ENCODE assay signal across 19 cellular contexts in the genomic region with DNA sequence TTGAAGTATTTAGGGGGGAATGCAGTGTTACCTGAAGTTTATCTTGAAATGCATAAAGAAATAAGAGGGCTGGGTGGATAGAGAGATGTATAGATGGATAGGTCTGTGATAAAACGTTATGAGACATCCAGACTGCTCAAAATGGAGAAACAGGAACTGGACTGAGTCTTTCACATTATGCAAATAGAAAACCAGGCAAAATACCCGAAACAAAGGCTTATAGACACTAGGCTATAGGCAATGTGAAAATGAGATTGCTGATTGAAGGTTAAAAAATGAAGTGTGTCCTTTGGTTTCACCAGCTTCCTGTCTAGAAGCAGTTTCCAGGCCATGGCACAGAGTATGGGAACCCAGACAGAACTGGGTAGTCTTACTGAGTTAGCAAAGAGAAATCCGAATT. TPM values are rescaled to one million over a fixed set of nuclear protein-coding genes. Genes with fewer than 3 reads are reported as not detected.
DNase-seq lines count a peak whose midpoint lies in the region; ATAC-seq and TF ChIP-seq lines count a peak whose summit lies in the region.
"Had no signal": no experiment of that assay in that cellular context is flagged by ENCODE, and none has a peak within 500 bp of the region (broad histone marks: within the 10 kb centered on the region; RNA-seq: fewer than 3 reads in every experiment).

No MANE protein-coding gene starts in this region.

- BruUV-seq in OCI-LY7 (replicated peaks; lab: Mats Ljungman, UMichigan), result no TSS peak

- H3K27ac Mint-ChIP-seq in chondrocyte (ENCODE audit: unreplicated experiment), result no peak overlapping the region
- H3K27ac Mint-ChIP-seq: natural killer cell had no signal

- no peaks in the 10 kb centered on the region for H3K9me2 ChIP-seq in OCI-LY7 (ENCODE audit: insufficient read depth, low read length)

- H4K20me1 ChIP-seq in OCI-LY7 (ENCODE audit: insufficient read depth, low read length), result no peaks in the 10 kb centered on the region

- no peak overlapping the region for H3K27ac ChIP-seq in OCI-LY7 (ENCODE audit: low read depth, low read length, poor library complexity, severe bottlenecking)
- H3K27ac ChIP-seq: SJSA1, tibial artery had no signal

- ATAC-seq in GM18499 (IDR thresholded peaks at IDR 0.05; ENCODE audit: insufficient read depth, unreplicated experiment) (peak; percentile 84), HG02973 (IDR thresholded peaks at IDR 0.05; ENCODE audit: unreplicated experiment) (peak; percentile 78), GM21528 (IDR thresholded peaks at IDR 0.05; ENCODE audit: low FRiP score, unreplicated experiment) (no peak)
- ATAC-seq: natural killer cell had no signal

- H3K36me3 Mint-ChIP-seq in chondrocyte (ENCODE audit: low read depth), result peaks cover 3% of the 10 kb centered on the region
- H3K36me3 Mint-ChIP-seq: natural killer cell had no signal

- peaks cover 7% of the 10 kb centered on the region for H3K4me1 Mint-ChIP-seq in chondrocyte (ENCODE audit: low read depth)

- DNase-seq in GM20000 (ENCODE audit: low spot score), result peak; percentile 22
- DNase-seq in OCI-LY7 (ENCODE audit: low spot score), result peak; percentile 8
- no peak for DNase-seq in RPMI8226
- no peak for DNase-seq in H4 (ENCODE audit: low spot score)
- DNase-seq in chondrocyte (ENCODE audit: low spot score), result no peak
- DNase-seq: activated naive CD4-positive, alpha-beta T cell; Calu3; MG63; natural killer cell; NCI-H2171; stimulated activated CD8-positive, alpha-beta memory T cell treated with anti-CD3 and anti-CD28 coated beads, Interleukin-4, amount 100 ng/mL, for 48 hours; tibial artery had no signal

- H3K4me3 Mint-ChIP-seq in chondrocyte (ENCODE audit: unreplicated experiment), result no peak overlapping the region
- H3K4me3 Mint-ChIP-seq: natural killer cell had no signal

- intact Hi-C loops in OCI-LY7 (cut with micrococcal nuclease; ENCODE audit: unreplicated experiment), result no loop called here

- peak overlapping the region; percentile 4; the same call in 1 of the 2 replicates for H2AFZ ChIP-seq in OCI-LY7 (ENCODE audit: low read length)

- peak overlapping the region; percentile 45 for H3K4me2 ChIP-seq in OCI-LY7 (ENCODE audit: low read length)

- H3K27me3 Mint-ChIP-seq in chondrocyte (ENCODE audit: low read depth), result no peaks in the 10 kb centered on the region

- no peak overlapping the region for H3K4me3 ChIP-seq in OCI-LY7 (ENCODE audit: low read depth, low read length, poor library complexity, severe bottlenecking)
- H3K4me3 ChIP-seq: MG63, SJSA1, tibial artery had no signal

- no peak for TF ChIP-seq CTCF in GM20000 (IDR thresholded peaks at IDR 0.05; ENCODE audit: extremely low read depth, missing control alignments)
- no peak for TF ChIP-seq CTCF in OCI-LY7 (conservative IDR thresholded peaks at IDR 0.05; ENCODE audit: low read length)
- no peak for TF ChIP-seq CTCF in chondrocyte (IDR thresholded peaks at IDR 0.05)

- CTCF ChIA-PET in OCI-LY7 (lab: Charles Lee; ENCODE audit: unreplicated experiment), result no interaction called here

- POLR2A ChIA-PET in OCI-LY7 (lab: Charles Lee), result interaction anchor here (0.7 kb wide), 1 partner anchor 1584 kb away, joined by 4 read pairs; no protein-coding TSS in a partner anchor

- no peaks in the 10 kb centered on the region for H3K9me3 ChIP-seq in OCI-LY7 (ENCODE audit: low read length)
- H3K9me3 ChIP-seq: MG63, SJSA1, tibial artery had no signal

- H3K36me3 ChIP-seq in OCI-LY7 (ENCODE audit: insufficient read depth, low read length), result no peaks in the 10 kb centered on the region
- H3K36me3 ChIP-seq: MG63, SJSA1, tibial artery had no signal

- peaks cover 13% of the 10 kb centered on the region for H3K9me3 Mint-ChIP-seq in chondrocyte (ENCODE audit: low read depth)
- H3K9me3 Mint-ChIP-seq: natural killer cell had no signal

- H3K79me2 ChIP-seq in OCI-LY7 (ENCODE audit: insufficient read depth, low read depth, low read length), result no peaks in the 10 kb centered on the region

- peaks cover 6% of the 10 kb centered on the region for H3K4me1 ChIP-seq in OCI-LY7 (ENCODE audit: insufficient read depth, low read length, poor library complexity, severe bottlenecking)
- H3K4me1 ChIP-seq: SJSA1 had no signal

RNA-seq across cellular contexts. Expression of a gene that starts 24.9 kb away (rescaled TPM):
- not detected in 2 replicates for total RNA-seq in OCI-LY7 (2014; rRNA removed; shearing (Covaris generic))
- total RNA-seq in OCI-LY7 (2022) (0.15 TPM in 1 of 2 replicates, not detected in the other), chondrocyte (not detected in 3 replicates)
- 0.04 TPM in 1 of 2 replicates, not detected in the other for total RNA-seq in H4 (2014; rRNA removed; shearing (Covaris generic))
- total RNA-seq: dermis microvascular lymphatic vessel endothelial cell, fibroblast of lung, HT1080, SJSA1 had no signal

Comparison
In these comparisons a context has a peak if more than half of its experiments do, and no peak if none do; other contexts are left out.
1. DNase-seq: peak in GM20000 (single experiment) and OCI-LY7 (single experiment); none in RPMI8226 (single experiment), H4 (single experiment) and chondrocyte (single experiment).